Comparison of ENCODE assay signal across 9 cellular contexts in the genomic region with DNA sequence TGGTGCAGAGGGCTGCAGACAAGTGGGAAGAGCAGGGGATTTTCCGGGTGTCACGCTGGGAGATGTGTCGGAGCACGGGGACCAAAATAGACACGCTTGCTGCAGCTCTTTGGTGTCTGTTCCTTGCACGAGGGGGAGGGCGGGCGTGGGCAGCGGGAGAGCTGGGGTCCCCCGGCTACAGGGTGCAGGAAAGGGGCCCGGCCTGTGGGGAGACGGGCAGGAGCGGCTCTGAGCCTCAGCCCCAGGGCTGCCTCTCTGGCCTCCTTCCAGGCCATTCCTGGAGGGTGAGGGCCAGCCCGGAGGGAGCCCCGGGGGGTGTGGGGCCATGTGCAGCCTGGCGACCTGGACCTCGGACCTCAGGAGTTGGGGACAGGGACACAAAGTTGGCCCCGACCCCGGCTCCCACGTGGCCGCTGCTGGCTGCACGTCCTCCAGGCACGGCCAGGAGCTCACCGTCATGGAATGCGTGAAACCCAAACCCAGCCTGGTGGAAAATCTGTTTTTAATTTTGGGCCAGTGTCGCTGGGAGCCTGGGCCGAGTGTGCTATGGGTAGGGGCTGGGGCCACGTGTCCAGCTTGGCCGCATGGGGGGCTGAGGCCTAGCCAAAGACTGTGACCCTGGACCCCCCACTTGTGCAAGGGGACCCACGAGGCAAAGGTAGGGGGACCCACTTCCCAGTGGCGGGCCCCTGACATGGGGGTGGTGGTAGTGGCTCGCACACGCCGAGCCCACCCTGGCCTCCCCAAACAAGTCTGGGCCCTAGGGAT. TPM values are rescaled to one million over a fixed set of nuclear protein-coding genes. Genes with fewer than 3 reads are reported as not detected.
DNase-seq lines count a peak whose midpoint lies in the region; ATAC-seq and TF ChIP-seq lines count a peak whose summit lies in the region.
"Had no signal": no experiment of that assay in that cellular context is flagged by ENCODE, and none has a peak within 500 bp of the region (broad histone marks: within the 10 kb centered on the region; RNA-seq: fewer than 3 reads in every experiment).

No MANE protein-coding gene starts in this region.

- no peak overlapping the region for H4K8ac ChIP-seq in mesenchymal stem cell (ENCODE audit: low read length)

- H2AFZ ChIP-seq in mesenchymal stem cell (ENCODE audit: low read depth, low read length): no peak overlapping the region

- no peak for TF ChIP-seq POLR2A in upper lobe of left lung (IDR thresholded peaks at IDR 0.05)

- H3K79me1 ChIP-seq in mesenchymal stem cell (replicated peaks; ENCODE audit: low read length, poor library complexity, severe bottlenecking): no peaks in the 10 kb centered on the region

- no peak for TF ChIP-seq CTCF in upper lobe of left lung (IDR thresholded peaks at IDR 0.05)

- no peak overlapping the region for H3K4me3 ChIP-seq in duodenal mucosa (ENCODE audit: low read depth in 1 of 2, low read length in 2 of 2)
- H3K4me3 ChIP-seq in mesenchymal stem cell (ENCODE audit: insufficient read depth in 1 of 2, low read depth in 1 of 2, low read length in 2 of 2): peak overlapping the region in 1 of 2 experiments; percentile 41
- no peak overlapping the region for H3K4me3 ChIP-seq in upper lobe of left lung

- peak overlapping the region in 1 of 2 experiments; percentile 2 for H3K4ac ChIP-seq in mesenchymal stem cell (ENCODE audit: low read depth in 1 of 2, low read length in 2 of 2)

- 89% methylated on average over 34 of the region's 34 CpGs for whole genome bisulfite sequencing in mesenchymal stem cell
- WGBS in upper lobe of left lung, 2 donors: 72 to 92% methylated on average over 11 to 25 of the region's 34 CpGs

- peak overlapping the region in 1 of 2 experiments; percentile 21 for H3K18ac ChIP-seq in mesenchymal stem cell (ENCODE audit: low read depth in 1 of 2, low read length in 2 of 2)

- peak overlapping the region; percentile 40 for H3K4me2 ChIP-seq in mesenchymal stem cell (ENCODE audit: low read length, poor library complexity, severe bottlenecking)

- H2BK12ac ChIP-seq in mesenchymal stem cell (ENCODE audit: low read length in 2 of 2): peak overlapping the region in 1 of 2 experiments; percentile 37

- H3K27me3 ChIP-seq in duodenal mucosa (ENCODE audit: control insufficient read depth in 1 of 2, insufficient read depth in 2 of 2, low read length in 2 of 2) (no peaks in the 10 kb centered on the region), mesenchymal stem cell (ENCODE audit: control insufficient read depth in 1 of 2, insufficient read depth in 1 of 2, low read length in 2 of 2) (no peaks in the 10 kb centered on the region), upper lobe of left lung (no peaks in the 10 kb centered on the region)

- no peak overlapping the region for H3K23ac ChIP-seq in mesenchymal stem cell (ENCODE audit: low read length in 2 of 2)

- H2BK120ac ChIP-seq in mesenchymal stem cell (ENCODE audit: low read depth, low read length): no peak overlapping the region

- H4K91ac ChIP-seq in mesenchymal stem cell (ENCODE audit: low read length): no peak overlapping the region

- H3K9me3 ChIP-seq in duodenal mucosa (ENCODE audit: control insufficient read depth in 1 of 2, low read length in 2 of 2) (no peaks in the 10 kb centered on the region), mesenchymal stem cell (ENCODE audit: control insufficient read depth, low read length) (no peaks in the 10 kb centered on the region), upper lobe of left lung (no peaks in the 10 kb centered on the region)

- peak; percentile 78 for DNase-seq in M059J (ENCODE audit: low read depth)
- peak; percentile 38 for DNase-seq in mesenchymal stem cell
- peak in 1 of 2 donors; percentile 82 for DNase-seq in upper lobe of left lung
- no peak for DNase-seq in NCI-H1694 (lab: John Stamatoyannopoulos, UW)
- no peak for DNase-seq in DMS 273 (lab: John Stamatoyannopoulos, UW; ENCODE audit: unreplicated experiment)
- DNase-seq: activated effector memory CD4-positive, alpha-beta T cell treated with Interleukin-2 at 50 U/mL for 16 hours had no signal

- TF ChIP-seq EP300 in upper lobe of left lung (IDR thresholded peaks at IDR 0.05): no peak

- H2BK5ac ChIP-seq in mesenchymal stem cell (ENCODE audit: low read depth, low read length, poor library complexity, severe bottlenecking): peak overlapping the region; percentile 79

- H2BK15ac ChIP-seq in mesenchymal stem cell (ENCODE audit: low read depth, poor library complexity, severe bottlenecking): no peak overlapping the region

- H3K27ac ChIP-seq in duodenal mucosa (ENCODE audit: low read depth, low read length) (peak overlapping the region; percentile 42), mesenchymal stem cell (ENCODE audit: low read length, poor library complexity, severe bottlenecking) (peak overlapping the region; percentile 99), upper lobe of left lung (peak overlapping the region in 3 of 4 donors; percentile 52 to 93 (median 68))

- H3K14ac ChIP-seq in mesenchymal stem cell (ENCODE audit: low read length in 2 of 2): no peak overlapping the region

- H2AK5ac ChIP-seq in mesenchymal stem cell (ENCODE audit: low read length, severe bottlenecking): peak overlapping the region; percentile 92

- H3K36me3 ChIP-seq in duodenal mucosa (ENCODE audit: control insufficient read depth in 1 of 2, insufficient read depth in 2 of 2, low read length in 2 of 2) (no peaks in the 10 kb centered on the region), mesenchymal stem cell (ENCODE audit: control insufficient read depth in 1 of 2, insufficient read depth in 2 of 2, low read depth in 1 of 2, low read length in 2 of 2) (peaks cover 4 to 59% of the 10 kb centered on the region in 2 experiments), upper lobe of left lung (no peaks in the 10 kb centered on the region)

- H3K4me1 ChIP-seq in duodenal mucosa (ENCODE audit: control insufficient read depth in 1 of 2, insufficient read depth in 2 of 2, low read length in 2 of 2) (peaks cover 25 to 39% of the 10 kb centered on the region in 2 donors), mesenchymal stem cell (ENCODE audit: control insufficient read depth, insufficient read depth, low read depth, low read length) (peaks cover 84% of the 10 kb centered on the region), upper lobe of left lung (peaks cover 69 to 98% (median 79%) of the 10 kb centered on the region in 4 donors)

- peak in 1 of 2 donors; percentile 10 for ATAC-seq in upper lobe of left lung (ENCODE audit: low FRiP score in 2 of 2)
- no peak for ATAC-seq in HG03280 (IDR thresholded peaks at IDR 0.05; ENCODE audit: unreplicated experiment)
- ATAC-seq in GM21717 (IDR thresholded peaks at IDR 0.05; ENCODE audit: unreplicated experiment): no peak

- no peak overlapping the region for H3K9ac ChIP-seq in duodenal mucosa (ENCODE audit: low read depth in 1 of 2, low read length in 2 of 2)
- peak overlapping the region; percentile 61 for H3K9ac ChIP-seq in mesenchymal stem cell (ENCODE audit: low read length)

RNA-seq across cellular contexts. Expression of a gene that starts 6.6 kb away (rescaled TPM):
- 18.9 and 38.9 TPM in 2 replicates for total RNA-seq in M059J (2014; rRNA removed; shearing (Covaris generic))
- polyA plus RNA-seq in mesenchymal stem cell (2013, experiment 1 of 2): 198 TPM
- 194 TPM for polyA plus RNA-seq in mesenchymal stem cell (2013, experiment 2 of 2)
- total RNA-seq in upper lobe of left lung: 10 to 100 TPM; 16.5 to 69.6 (median 58.1) TPM

RNA-seq across cellular contexts. Expression of a gene that starts 49.6 kb away (rescaled TPM):
- 0.57 and 1.2 TPM in 2 replicates for total RNA-seq in M059J (2014; rRNA removed; shearing (Covaris generic))
- polyA plus RNA-seq in mesenchymal stem cell (2013, experiment 1 of 2): 0.06 TPM
- polyA plus RNA-seq in mesenchymal stem cell (2013, experiment 2 of 2): 0.07 TPM
- 10 to 100 TPM in 1 of 6 donors, 1 to 10 TPM in 3, under 1 TPM in 2; 0.30 to 16.6 (median 5.3) TPM for total RNA-seq in upper lobe of left lung

Comparison
In these comparisons a context has a peak if more than half of its experiments do, and no peak if none do; other contexts are left out.
1. DNase-seq: peak in M059J (single experiment) and mesenchymal stem cell (single experiment); none in NCI-H1694 (single experiment) and DMS 273 (single experiment).
2. H3K27ac ChIP-seq: peak in every context shown above with its lines; median percentile 99 in mesenchymal stem cell; 68 in upper lobe of left lung; 42 in duodenal mucosa.